8 cellular contexts compared by ENCODE assay signal in the genomic region with DNA sequence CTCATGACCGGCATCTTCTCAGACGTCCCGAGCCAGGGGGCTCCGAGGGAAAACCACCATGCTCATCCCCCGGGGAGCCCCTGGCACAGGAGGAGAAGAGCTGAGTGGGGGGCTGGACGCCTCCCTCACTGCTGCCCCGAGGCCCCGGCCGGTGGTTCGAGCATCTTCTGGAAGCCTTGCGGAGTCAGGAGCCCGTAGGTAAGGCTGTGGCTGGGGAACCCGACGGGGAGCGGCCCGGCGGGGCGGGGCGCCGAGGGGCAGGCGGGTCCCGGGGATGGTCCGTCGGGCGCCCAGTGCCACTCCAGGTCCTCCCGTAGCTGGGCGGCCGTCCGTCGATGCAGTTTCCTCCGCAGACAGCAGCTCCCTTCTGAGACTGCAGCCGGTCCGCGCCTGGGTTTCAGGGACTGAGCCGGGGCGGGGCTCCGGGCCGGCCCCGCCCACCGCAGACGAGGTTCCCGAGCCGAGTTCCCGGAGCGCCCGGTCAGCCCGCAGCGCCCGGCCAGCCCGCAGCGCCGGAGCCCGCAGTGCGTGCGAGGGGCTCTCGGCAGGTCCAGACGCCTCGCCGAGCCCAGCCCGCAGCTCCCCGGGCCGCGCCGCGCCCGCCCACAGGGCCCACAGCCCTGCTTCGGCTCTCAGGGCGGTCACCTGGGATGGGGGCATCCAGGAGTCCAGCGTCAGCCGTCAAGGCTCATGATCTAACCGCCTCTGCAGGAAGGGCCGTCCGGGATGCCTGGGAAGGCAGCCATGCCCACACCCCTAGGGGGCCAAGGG. TPM values are rescaled to one million over a fixed set of nuclear protein-coding genes. Genes with fewer than 3 reads are reported as not detected.
DNase-seq lines count a peak whose midpoint lies in the region; ATAC-seq, FAIRE-seq and TF ChIP-seq lines count a peak whose summit lies in the region.

A gene (minus strand): TSS at position 369 of the 771 bp plus-strand sequence. CDS start 355 bp downstream, at position 14.

- peaks cover 15% of the 10 kb centered on the region for H3K27me3 Mint-ChIP-seq in Calu3 (ENCODE audit: unreplicated experiment)

- peak; percentile 57 for DNase-seq in Calu3
- peak; percentile 60 for DNase-seq in SW480 (ENCODE audit: low spot score)
- peak; percentile 45 for DNase-seq in cerebellum (ENCODE audit: low spot score)
- peak; percentile 88 for DNase-seq in kidney
- DNase-seq in stimulated activated CD4-positive, alpha-beta T cell treated with anti-CD3 and anti-CD28 coated beads, Interleukin-4, amount 100 ng/mL, for 1 hour = peak; percentile 27

- H3K4me3 Mint-ChIP-seq in Calu3 (ENCODE audit: low read depth, unreplicated experiment) = peak within 1 kb of the TSS; percentile 65

- no peak within 1 kb of the TSS for H3K27ac Mint-ChIP-seq in Calu3 (ENCODE audit: unreplicated experiment)

- CTCF ChIA-PET in Calu3 (lab: Charles Lee) = interaction anchor here (0.5 kb wide), 1 partner anchor 140 kb away, joined by 6 read pairs; no protein-coding TSS in a partner anchor

- peaks cover 0 to 11% of the 10 kb centered on the region in 2 donors for H3K4me1 ChIP-seq in kidney (ENCODE audit: control insufficient read depth in 1 of 2, insufficient read depth in 1 of 2, low read depth in 1 of 2, low read length in 2 of 2)

- H3K4me1 Mint-ChIP-seq in Calu3 (ENCODE audit: low read depth, unreplicated experiment) = no peaks in the 10 kb centered on the region

- peak; percentile 60 for ATAC-seq in HG03045 (IDR thresholded peaks at IDR 0.05; ENCODE audit: unreplicated experiment)
- no peak for ATAC-seq in HG03520 (IDR thresholded peaks at IDR 0.05; ENCODE audit: unreplicated experiment)
- ATAC-seq in GM21447 (IDR thresholded peaks at IDR 0.05; ENCODE audit: unreplicated experiment) = no peak

- intact Hi-C loops in Calu3 (cut with micrococcal nuclease; ENCODE audit: unreplicated experiment) (no loop called here), kidney (cut with DNase I) (no loop called here)

- BruUV-seq in Calu3 (replicated peaks; lab: Mats Ljungman, UMichigan) = no TSS peak

- H3K4me3 ChIP-seq in kidney (ENCODE audit: low read length in 2 of 2) = peak within 1 kb of the TSS; percentile 3 to 49

- H3K9ac ChIP-seq in kidney (ENCODE audit: low read length in 2 of 2) = peak within 1 kb of the TSS in 1 of 2 donors; percentile 19

- TF ChIP-seq CTCF in Calu3 (IDR thresholded peaks at IDR 0.05; ENCODE audit: unreplicated experiment) (no peak), kidney (IDR thresholded peaks at IDR 0.05; ENCODE audit: borderline replicate concordance, extremely low read depth, insufficient read depth) (no peak)

- FAIRE-seq in kidney (lab: Jason Lieb, UNC) = no peak

- peaks cover 7% of the 10 kb centered on the region for H3K36me3 Mint-ChIP-seq in Calu3 (ENCODE audit: insufficient read depth, unreplicated experiment)

- H3K9me3 Mint-ChIP-seq in Calu3 (ENCODE audit: low read depth, unreplicated experiment) = no peaks in the 10 kb centered on the region

- no peaks in the 10 kb centered on the region for H3K36me3 ChIP-seq in kidney (ENCODE audit: control insufficient read depth in 1 of 2, insufficient read depth in 2 of 2, low read length in 2 of 2)

- H3K27ac ChIP-seq in kidney (ENCODE audit: low read depth in 2 of 2, low read length in 2 of 2) = no peak within 1 kb of the TSS

- H3K9me3 ChIP-seq in kidney (ENCODE audit: control insufficient read depth in 1 of 2, low read length in 2 of 2) = no peaks in the 10 kb centered on the region

RNA-seq across cellular contexts. Expression of the gene that starts here (rescaled TPM):
- total RNA-seq in Calu3 (2022) (1.2 and 2.1 TPM in 2 replicates), cerebellum (4.4 TPM), kidney (9.3 TPM)
- 12.1 TPM for polyA plus RNA-seq in kidney (ENCODE audit: insufficient read depth, low read depth, low replicate concordance)

Comparison
In these comparisons a context has a peak if more than half of its experiments do, and no peak if none do; other contexts are left out.
1. DNase-seq: peak in every context shown above with its lines; median percentile 88 in kidney; 60 in SW480; 57 in Calu3; 45 in cerebellum; 27 in stimulated activated CD4-positive, alpha-beta T cell treated with anti-CD3 and anti-CD28 coated beads, Interleukin-4, amount 100 ng/mL, for 1 hour.